ENCODE assay signal across 1 cellular context in genomic region chr16:19830902-19831555, GRCh38.
TF ChIP-seq lines count a peak whose summit lies in the region.

No MANE protein-coding gene starts in this region.

TF ChIP-seq in IMR-90, 13 proteins besides CTCF, POLR2A, EP300 and RAD21:
- TF ChIP-seq USF2 (IDR thresholded peaks at IDR 0.05; ENCODE audit: low read depth, low read length): no peak
- no peak for TF ChIP-seq RFX5 (IDR thresholded peaks at IDR 0.05; ENCODE audit: low read depth, low read length)
- no peak for TF ChIP-seq MAZ (IDR thresholded peaks at IDR 0.05; ENCODE audit: borderline replicate concordance, low read depth, low read length)
- no peak for TF ChIP-seq CEBPB (IDR thresholded peaks at IDR 0.05; ENCODE audit: low read depth, low read length)
- no peak for TF ChIP-seq MXI1 (IDR thresholded peaks at IDR 0.05; ENCODE audit: borderline replicate concordance, low read depth, low read length)
- TF ChIP-seq BHLHE40 (IDR thresholded peaks at IDR 0.05; ENCODE audit: low read depth, low read length): no peak
- no peak for TF ChIP-seq CHD1 (IDR thresholded peaks at IDR 0.05; ENCODE audit: low read depth, low read length)
- no peak for TF ChIP-seq RCOR1 (IDR thresholded peaks at IDR 0.05; ENCODE audit: insufficient replicate concordance, low read length)
- TF ChIP-seq NFE2L2 (IDR thresholded peaks at IDR 0.05; ENCODE audit: low read depth, low read length): no peak
- TF ChIP-seq FOS (IDR thresholded peaks at IDR 0.05; ENCODE audit: low read depth, low read length): no peak
- no peak for TF ChIP-seq MAFK (IDR thresholded peaks at IDR 0.05; ENCODE audit: low read depth, low read length)
- TF ChIP-seq SMC3 (IDR thresholded peaks at IDR 0.05; ENCODE audit: low read depth, low read length): no peak
- TF ChIP-seq ELK1 (IDR thresholded peaks at IDR 0.05; ENCODE audit: borderline replicate concordance, low read depth, low read length): no peak
